8 cellular contexts compared by ENCODE assay signal in genomic region chr3:12663311-12663935, GRCh38. TPM values are rescaled to one million over a fixed set of nuclear protein-coding genes. Genes with fewer than 3 reads are reported as not detected.
DNase-seq lines count a peak whose midpoint lies in the region; ATAC-seq, FAIRE-seq and TF ChIP-seq lines count a peak whose summit lies in the region.

No MANE protein-coding gene starts in this region.

- H3K4me1 ChIP-seq in mammary epithelial cell (ENCODE audit: insufficient read depth, low read length) (peaks cover 21% of the 10 kb centered on the region), keratinocyte (ENCODE audit: control insufficient read depth, extremely low read depth, insufficient read depth, low read length) (peaks cover 21% of the 10 kb centered on the region), spleen (peaks cover 25 to 53% (median 49%) of the 10 kb centered on the region in 6 donors)

- H3K79me2 ChIP-seq in mammary epithelial cell (ENCODE audit: insufficient read depth, low read length) (peaks cover 55% of the 10 kb centered on the region), keratinocyte (ENCODE audit: control insufficient read depth, insufficient read depth, low read length) (peaks cover 54% of the 10 kb centered on the region)

- H2AFZ ChIP-seq in mammary epithelial cell (ENCODE audit: low read depth, low read length) = peak overlapping the region; percentile 100
- H2AFZ ChIP-seq in keratinocyte (ENCODE audit: control insufficient read depth, low read length) = peak overlapping the region; percentile 86

- H4K20me1 ChIP-seq in mammary epithelial cell (ENCODE audit: insufficient read depth, low read length) (peaks cover 2% of the 10 kb centered on the region), keratinocyte (ENCODE audit: control insufficient read depth, extremely low read depth, insufficient read depth, low read length) (peaks cover 4% of the 10 kb centered on the region)

- in situ Hi-C loops in mammary epithelial cell (cut with MboI; ENCODE audit: low sequenced_read_pairs in 2 of 2) = no loop called here

- intact Hi-C loops in mammary epithelial cell (cut with micrococcal nuclease) = loop anchor here (2.0 to 5.0 kb wide), 5 partner anchors 41 to 1061 kb away; partner anchors contain the start of genes MKRN2 and RPL32
- intact Hi-C loops in spleen (cut with DNase I; ENCODE audit: low total_unique reads) = loop anchor here (10.0 kb wide), 1 partner anchor 109 kb away; the partner anchor contains the start of gene MKRN2

- CTCF ChIA-PET in mammary epithelial cell (lab: Charles Lee; ENCODE audit: low non-redundant PET) = no interaction called here

- TF ChIP-seq CTCF in mammary epithelial cell (conservative IDR thresholded peaks at IDR 0.05 in 1 of 2, IDR thresholded peaks at IDR 0.05 in 1 of 2; ENCODE audit: extremely low read depth in 1 of 2, insufficient read depth in 1 of 2, low read depth in 1 of 2, low read length in 2 of 2) = no peak
- no peak for TF ChIP-seq CTCF in keratinocyte (optimal IDR thresholded peaks at IDR 0.05 in 1 of 3, IDR thresholded peaks at IDR 0.05 in 1 of 3, conservative IDR thresholded peaks at IDR 0.05 in 1 of 3; ENCODE audit: extremely low read depth in 1 of 3, insufficient read depth in 2 of 3, low read length in 3 of 3)
- no peak for TF ChIP-seq CTCF in spleen (IDR thresholded peaks at IDR 0.05 in 8 of 11, conservative IDR thresholded peaks at IDR 0.05 in 3 of 11)

- TF ChIP-seq POLR2A in spleen (IDR thresholded peaks at IDR 0.05) = no peak

- peak; percentile 36 for ATAC-seq in HG02938 (IDR thresholded peaks at IDR 0.05; ENCODE audit: unreplicated experiment)

- H3K36me3 ChIP-seq in mammary epithelial cell (ENCODE audit: insufficient read depth, low read length) = no peaks in the 10 kb centered on the region
- no peaks in the 10 kb centered on the region for H3K36me3 ChIP-seq in keratinocyte (ENCODE audit: control insufficient read depth in 2 of 2, extremely low read depth in 1 of 2, insufficient read depth in 2 of 2, low read length in 2 of 2)
- H3K36me3 ChIP-seq in spleen = no peaks in the 10 kb centered on the region

- H3K27ac ChIP-seq in mammary epithelial cell (ENCODE audit: insufficient read depth, low read depth, low read length) = peak overlapping the region; percentile 84
- peak overlapping the region; percentile 97 for H3K27ac ChIP-seq in keratinocyte (ENCODE audit: control insufficient read depth, insufficient read depth, low read length)
- peak overlapping the region; percentile 95 to 100 (median 100) for H3K27ac ChIP-seq in spleen

- H3K9me1 ChIP-seq in keratinocyte (ENCODE audit: control insufficient read depth, extremely low read depth, insufficient read depth, low read length) = no peaks in the 10 kb centered on the region

- peak overlapping the region; percentile 95 for H3K9ac ChIP-seq in mammary epithelial cell (ENCODE audit: insufficient read depth, low read length)
- H3K9ac ChIP-seq in keratinocyte (ENCODE audit: control insufficient read depth, extremely low read depth, insufficient read depth, low read length) = peak overlapping the region; percentile 98

- H3K9me3 ChIP-seq in mammary epithelial cell (replicated peaks; ENCODE audit: insufficient read depth, low read length) (no peaks in the 10 kb centered on the region), keratinocyte (ENCODE audit: control insufficient read depth, low read depth, low read length) (no peaks in the 10 kb centered on the region), spleen (no peaks in the 10 kb centered on the region)

- 3% methylated on average over 16 of the region's 48 CpGs for WGBS in mammary epithelial cell (ENCODE audit: low coverage, missing lambda C conversion rate)
- WGBS in spleen, 5 donors = 0% methylated on average over 11 to 48 of the region's 48 CpGs

- peak; percentile 60 for DNase-seq in stimulated activated CD4-positive, alpha-beta T cell treated with anti-CD3 and anti-CD28 coated beads, Interleukin-15, amount 100 ng/mL, for 24 hours
- DNase-seq in stimulated activated CD4-positive, alpha-beta T cell treated with anti-CD3 and anti-CD28 coated beads, Interleukin-12 subunit alpha, Interleukin-12 subunit beta, amount 100 ng/mL, for 4 hours = no peak
- DNase-seq in RPMI7951 (ENCODE audit: low read depth) (peak; percentile 47), mammary epithelial cell (peak; percentile 21), keratinocyte (ENCODE audit: low read depth, low spot score) (no peak), spleen (no peak), NCI-H1694 treated with DMSO at 0.1 percent for 48 hours (lab: John Stamatoyannopoulos, UW) (no peak)

- peak overlapping the region; percentile 90 for H3K4me2 ChIP-seq in mammary epithelial cell (ENCODE audit: insufficient read depth, low read depth, low read length)
- H3K4me2 ChIP-seq in keratinocyte (ENCODE audit: control insufficient read depth, extremely low read depth, insufficient read depth, low read depth, low read length) = peak overlapping the region; percentile 99

- no TSS peak for BruUV-seq in mammary epithelial cell (replicated peaks; lab: Mats Ljungman, UMichigan)

- H3K27me3 ChIP-seq in mammary epithelial cell (ENCODE audit: insufficient read depth, low read length) (no peaks in the 10 kb centered on the region), keratinocyte (ENCODE audit: control insufficient read depth, extremely low read depth, insufficient read depth, low read length) (no peaks in the 10 kb centered on the region), spleen (replicated peaks in 1 of 7) (no peaks in the 10 kb centered on the region)

- H3K4me3 ChIP-seq in mammary epithelial cell (replicated peaks in 1 of 3; ENCODE audit: insufficient read depth in 1 of 3, low read depth in 2 of 3, low read length in 3 of 3) (peak overlapping the region; percentile 60 to 79 (median 77)), keratinocyte (ENCODE audit: control insufficient read depth in 2 of 3, extremely low read depth in 1 of 3, insufficient read depth in 2 of 3, low read depth in 1 of 3, low read length in 3 of 3) (peak overlapping the region; percentile 94 to 99 (median 96)), spleen (peak overlapping the region; percentile 62 to 92 (median 80))

- FAIRE-seq in keratinocyte (lab: Jason Lieb, UNC) = no peak

- dilution Hi-C loops in mammary epithelial cell (cut with HindIII; ENCODE audit: low sequenced_read_pairs) (no loop called here), keratinocyte (cut with MboI; ENCODE audit: extremely low pct_ligation_motif_present, low sequenced_read_pairs) (no loop called here)

RNA-seq across cellular contexts. Expression of gene RAF1, which starts 0.5 kb away (rescaled TPM):
- total RNA-seq in RPMI7951 (2014; rRNA removed; shearing (Covaris generic)) = 84.6 and 127 TPM in 2 replicates
- total RNA-seq in mammary epithelial cell (10 to 100 TPM; 68.1 to 72.8 TPM), spleen (100 to 1,000 TPM in 6 of 7 donors, 10 to 100 TPM in 1; 92.2 to 153 (median 115) TPM)
- polyA plus RNA-seq in mammary epithelial cell (66.3 TPM), keratinocyte (68.3 to 92.4 TPM (median 80.1 TPM) in 3 replicates), spleen (10 to 100 TPM; 31.6 to 51.3 (median 43.5) TPM)
- polyA minus RNA-seq in mammary epithelial cell (75.0 TPM), keratinocyte (78.9 to 152 TPM (median 116 TPM) in 3 replicates)
- 37.3 TPM for polyA plus RNA-seq in keratinocyte (2011; ENCODE audit: low read depth)
- polyA plus RNA-seq in keratinocyte (2011; cell fraction: cytosol; rRNA removed) = 52.7 and 76.6 TPM in 2 replicates
- polyA plus RNA-seq in keratinocyte (2011; cell fraction: nucleus; rRNA removed) = 99.3 and 102 TPM in 2 replicates
- polyA plus RNA-seq in keratinocyte (2012; ENCODE audit: low replicate concordance) = 44.5 and 52.1 TPM in 2 replicates
- 64.5 TPM for polyA minus RNA-seq in keratinocyte (2011; cell fraction: cytosol; rRNA and poly(A)+ RNA removed)
- 72.2 and 98.4 TPM in 2 replicates for polyA minus RNA-seq in keratinocyte (2011; cell fraction: nucleus; rRNA and poly(A)+ RNA removed)

Comparison
In these comparisons a context has a peak if more than half of its experiments do, and no peak if none do; other contexts are left out.
1. DNase-seq: peak in stimulated activated CD4-positive, alpha-beta T cell treated with anti-CD3 and anti-CD28 coated beads, Interleukin-15, amount 100 ng/mL, for 24 hours (single experiment), RPMI7951 (single experiment) and mammary epithelial cell (single experiment); none in stimulated activated CD4-positive, alpha-beta T cell treated with anti-CD3 and anti-CD28 coated beads, Interleukin-12 subunit alpha, Interleukin-12 subunit beta, amount 100 ng/mL, for 4 hours (single experiment), keratinocyte (single experiment), spleen (single experiment) and NCI-H1694 treated with DMSO at 0.1 percent for 48 hours (single experiment).
2. Peak in every context shown above with its lines, with median percentiles within 50 percentile points of each other: H3K27ac ChIP-seq and H3K4me3 ChIP-seq.